In the genomic region with DNA sequence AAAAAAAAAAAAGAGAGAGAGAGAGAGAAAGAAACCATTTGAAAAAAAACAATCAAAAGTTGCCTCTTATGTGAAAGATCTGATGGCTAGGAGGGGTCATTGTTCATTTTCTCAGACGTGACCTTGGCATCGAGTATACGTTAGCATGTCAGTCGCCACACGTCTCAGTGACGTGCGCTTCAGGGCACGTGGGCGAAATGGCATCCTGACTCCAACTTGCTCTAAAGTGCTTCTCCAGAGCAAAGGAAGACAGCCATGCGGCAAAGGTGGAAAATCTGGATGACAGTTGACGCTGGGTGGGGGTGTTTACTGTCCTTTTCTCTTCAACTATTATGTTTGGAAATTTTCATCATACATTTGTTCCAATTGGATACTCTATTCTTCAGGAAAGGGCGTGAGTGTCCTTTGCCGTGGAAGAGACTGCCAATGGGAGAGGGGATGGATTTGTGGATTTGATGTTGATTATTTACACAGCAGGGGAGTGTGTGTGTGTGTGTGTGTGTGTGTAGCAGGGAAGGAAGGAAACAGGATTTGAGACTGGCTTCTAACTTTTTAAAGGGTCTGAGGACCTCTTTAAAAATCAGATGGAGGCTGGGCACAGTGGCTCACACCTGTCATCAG, we compare ENCODE assay signal across 23 cellular contexts. TPM values are rescaled to one million over a fixed set of nuclear protein-coding genes. Genes with fewer than 3 reads are reported as not detected.
DNase-seq lines count a peak whose midpoint lies in the region; ATAC-seq, FAIRE-seq and TF ChIP-seq lines count a peak whose summit lies in the region.
"Had no signal": no experiment of that assay in that cellular context is flagged by ENCODE, and none has a peak within 500 bp of the region (broad histone marks: within the 10 kb centered on the region; RNA-seq: fewer than 3 reads in every experiment).

No MANE protein-coding gene starts in this region.

- POLR2A ChIA-PET in endothelial cell of umbilical vein (lab: Charles Lee), result no interaction called here

- peak overlapping the region; percentile 38 for H3K27ac Mint-ChIP-seq in nephron progenitor cell

- no peak overlapping the region for H3K27ac ChIP-seq in endothelial cell of umbilical vein (ENCODE audit: insufficient read depth, low read depth, low read length)
- H3K27ac ChIP-seq: hepatocyte, prostate gland had no signal

- FAIRE-seq in endothelial cell of umbilical vein (lab: Jason Lieb, UNC), result peak; percentile 42
- FAIRE-seq: A204.1, H54 had no signal

- H3K4me1 Mint-ChIP-seq in nephron progenitor cell, result peaks cover 7% of the 10 kb centered on the region

- H3K27me3 ChIP-seq in endothelial cell of umbilical vein (ENCODE audit: control insufficient read depth in 2 of 2, insufficient read depth in 2 of 2, low read length in 2 of 2), result no peaks in the 10 kb centered on the region
- H3K27me3 ChIP-seq: hepatocyte had no signal

- intact Hi-C loops in endothelial cell of umbilical vein (cut with micrococcal nuclease), result no loop called here

- no peak overlapping the region for H3K4me3 Mint-ChIP-seq in nephron progenitor cell

- no peaks in the 10 kb centered on the region for H3K9me3 Mint-ChIP-seq in nephron progenitor cell

- no peak overlapping the region for H3K4me3 ChIP-seq in endothelial cell of umbilical vein (replicated peaks in 1 of 3; ENCODE audit: insufficient read depth in 1 of 3, low read depth in 1 of 3, low read length in 3 of 3)
- H3K4me3 ChIP-seq: hepatocyte, prostate gland, smooth muscle cell had no signal

- BruUV-seq in endothelial cell of umbilical vein (replicated peaks; lab: Mats Ljungman, UMichigan), result no TSS peak

- no peaks in the 10 kb centered on the region for H4K20me1 ChIP-seq in endothelial cell of umbilical vein (replicated peaks; ENCODE audit: control insufficient read depth, extremely low read depth, insufficient read depth, low read length)

- no peaks in the 10 kb centered on the region for H3K79me2 ChIP-seq in endothelial cell of umbilical vein (ENCODE audit: control insufficient read depth, insufficient read depth, low read length)
- H3K79me2 ChIP-seq: hepatocyte had no signal

- H3K36me3 Mint-ChIP-seq in nephron progenitor cell (ENCODE audit: low read depth), result peaks cover 19% of the 10 kb centered on the region

- no peak overlapping the region for H2AFZ ChIP-seq in endothelial cell of umbilical vein (ENCODE audit: low read depth, low read length)
- H2AFZ ChIP-seq: hepatocyte had no signal

- H3K9me3 ChIP-seq in endothelial cell of umbilical vein (replicated peaks; ENCODE audit: control insufficient read depth, insufficient read depth, low read length), result no peaks in the 10 kb centered on the region
- H3K9me3 ChIP-seq: prostate gland had no signal

- dilution Hi-C loops in endothelial cell of umbilical vein (cut with MboI; ENCODE audit: extremely low pct_ligation_motif_present, low sequenced_read_pairs), result loop anchor here (25.0 kb wide), 1 partner anchor 137 kb away; no protein-coding TSS in a partner anchor

- H3K4me2 ChIP-seq in endothelial cell of umbilical vein (ENCODE audit: insufficient read depth, low read length), result no peak overlapping the region
- H3K4me2 ChIP-seq: hepatocyte, smooth muscle cell had no signal

- TF ChIP-seq POLR2A in endothelial cell of umbilical vein (IDR thresholded peaks at IDR 0.05; ENCODE audit: low read depth, low read length), result no peak

- peak; percentile 29 for DNase-seq in NCI-H748 (lab: John Stamatoyannopoulos, UW; ENCODE audit: unreplicated experiment)
- DNase-seq in NCI-H748 treated with DMSO at 0.1 percent for 48 hours (lab: John Stamatoyannopoulos, UW), result no peak
- peak; percentile 3 for DNase-seq in NCI-H2227 treated with DMSO at 0.1 percent for 48 hours (lab: John Stamatoyannopoulos, UW)
- peak; percentile 46 for DNase-seq in endothelial cell of umbilical vein (ENCODE audit: low read depth, low spot score)
- DNase-seq in nephron progenitor cell, result no peak
- no peak for DNase-seq in NCI-H2029 (lab: John Stamatoyannopoulos, UW)
- DNase-seq: activated CD4-positive, CD25-positive, alpha-beta regulatory T cell treated with anti-CD3 and anti-CD28 coated beads, Interleukin-2, amount 50 U/mL, for 72 hours; activated CD8-positive, alpha-beta memory T cell treated with anti-CD3 and anti-CD28 coated beads, Interleukin-2, amount 50 U/mL, for 4 hours; activated naive CD4-positive, alpha-beta T cell; aorta; cerebellar nuclear complex; GDM1; mesenchymal stem cell; NCI-H1092 treated with DMSO at 0.1 percent for 48 hours; NCI-H2171; stimulated activated CD4-positive, alpha-beta T cell treated with anti-CD3 and anti-CD28 coated beads, Interleukin-4, amount 100 ng/mL, for 1 hour had no signal

- no peak for ATAC-seq in activated CD4-positive, CD25-positive, alpha-beta regulatory T cell treated with anti-CD3 and anti-CD28 coated beads, Interleukin-2, amount 50 U/mL, for 24 hours
- ATAC-seq in GM19395 (IDR thresholded peaks at IDR 0.05; ENCODE audit: unreplicated experiment), result no peak

- no peaks in the 10 kb centered on the region for H3K9me1 ChIP-seq in endothelial cell of umbilical vein (replicated peaks; ENCODE audit: control insufficient read depth, extremely low read depth, insufficient read depth, low read length)

- peaks cover 5% of the 10 kb centered on the region for H3K27me3 Mint-ChIP-seq in nephron progenitor cell (ENCODE audit: low read depth, poor library complexity)

- H3K36me3 ChIP-seq in endothelial cell of umbilical vein (ENCODE audit: control insufficient read depth in 2 of 2, extremely low read depth in 1 of 2, insufficient read depth in 2 of 2, low read length in 2 of 2), result no peaks in the 10 kb centered on the region
- H3K36me3 ChIP-seq: prostate gland had no signal

- no peak for TF ChIP-seq CTCF in endothelial cell of umbilical vein (IDR thresholded peaks at IDR 0.05; ENCODE audit: extremely low read depth in 1 of 2, insufficient read depth in 1 of 2, low read depth in 1 of 2, low read length in 2 of 2)
- TF ChIP-seq CTCF in nephron progenitor cell (IDR thresholded peaks at IDR 0.05), result no peak

- CTCF ChIA-PET in endothelial cell of umbilical vein (lab: Charles Lee), result no interaction called here

- H3K9ac ChIP-seq in endothelial cell of umbilical vein (replicated peaks; ENCODE audit: extremely low read depth, insufficient read depth, low read length), result no peak overlapping the region

- H3K4me1 ChIP-seq in endothelial cell of umbilical vein (ENCODE audit: control insufficient read depth, extremely low read depth, insufficient read depth, low read length), result peaks cover 32% of the 10 kb centered on the region
- H3K4me1 ChIP-seq: prostate gland had no signal

TF ChIP-seq in endothelial cell of umbilical vein, 7 proteins besides CTCF, POLR2A, EP300 and RAD21:
- TF ChIP-seq EZH2 (IDR thresholded peaks at IDR 0.05; ENCODE audit: borderline replicate concordance, low read depth, low read length, severe bottlenecking), result no peak
- TF ChIP-seq, protein P1, sequence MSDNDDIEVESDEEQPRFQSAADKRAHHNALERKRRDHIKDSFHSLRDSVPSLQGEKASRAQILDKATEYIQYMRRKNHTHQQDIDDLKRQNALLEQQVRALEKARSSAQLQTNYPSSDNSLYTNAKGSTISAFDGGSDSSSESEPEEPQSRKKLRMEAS (IDR thresholded peaks at IDR 0.05; ENCODE audit: insufficient read depth, insufficient read length), result peak; percentile 42

RNA-seq across cellular contexts. Expression of a gene that starts 25.0 kb away (rescaled TPM):
- total RNA-seq in endothelial cell of umbilical vein, result 23.4 and 37.7 TPM in 2 replicates
- 30.3 and 30.6 TPM in 2 replicates for polyA plus RNA-seq in endothelial cell of umbilical vein
- 14.0 and 24.3 TPM in 2 replicates for polyA plus RNA-seq in endothelial cell of umbilical vein (2011; cell fraction: cytosol; rRNA removed)
- 54.3 and 60.2 TPM in 2 replicates for polyA plus RNA-seq in endothelial cell of umbilical vein (2011; cell fraction: nucleus; rRNA removed)
- polyA plus RNA-seq in endothelial cell of umbilical vein (2012), result 30.3 and 45.3 TPM in 2 replicates
- polyA minus RNA-seq in endothelial cell of umbilical vein, result 2.1 and 3.0 TPM in 2 replicates
- polyA minus RNA-seq in endothelial cell of umbilical vein (2011; cell fraction: cytosol; rRNA and poly(A)+ RNA removed), result 2.5 TPM
- 15.2 and 55.6 TPM in 2 replicates for polyA minus RNA-seq in endothelial cell of umbilical vein (2011; cell fraction: nucleus; rRNA and poly(A)+ RNA removed)

Comparison
In these comparisons a context has a peak if more than half of its experiments do, and no peak if none do; other contexts are left out.
1. DNase-seq: peak in NCI-H748 (single experiment), NCI-H2227 treated with DMSO at 0.1 percent for 48 hours (single experiment) and endothelial cell of umbilical vein (single experiment); none in NCI-H748 treated with DMSO at 0.1 percent for 48 hours (single experiment), nephron progenitor cell (single experiment) and NCI-H2029 (single experiment).